In genomic region chr1:95086949-95087533, GRCh38 we compare ENCODE assay signal across 9 cellular contexts. TPM values are rescaled to one million over a fixed set of nuclear protein-coding genes. Genes with fewer than 3 reads are reported as not detected.
A peak's percentile ranks its signal among the peaks of the same experiment; 100 is the strongest.
DNase-seq lines count a peak whose midpoint lies in the region; ATAC-seq and TF ChIP-seq lines count a peak whose summit lies in the region.
"Had no signal": no experiment of that assay in that cellular context is flagged by ENCODE, and none has a peak within 500 bp of the region (broad histone marks: within the 10 kb centered on the region; RNA-seq: fewer than 3 reads in every experiment).

No MANE protein-coding gene starts in this region.

- H3K4me3 ChIP-seq in AG04450 (ENCODE audit: low read depth, low read length) (peak overlapping the region; percentile 17; the same call in 1 of the 2 replicates), adrenal gland (no peak overlapping the region), kidney epithelial cell (ENCODE audit: low read depth, low read length) (no peak overlapping the region)
- H3K4me3 ChIP-seq: lung had no signal

- H3K36me3 ChIP-seq in adrenal gland (replicated peaks in 1 of 2) (no peaks in the 10 kb centered on the region), kidney epithelial cell (ENCODE audit: control insufficient read depth, insufficient read depth, low read length) (no peaks in the 10 kb centered on the region)

- CTCF ChIA-PET in AG04450 (lab: Charles Lee), result interaction anchor here (1.4 to 3.9 kb wide), 2 partner anchors 44 to 147 kb away, joined by 3 to 23 read pairs; partner anchors contain the start of gene RWDD3

- POLR2A ChIA-PET in AG04450 (lab: Yijun Ruan, JAX), result interaction anchor here (1.0 kb wide), 2 partner anchors 14 to 147 kb away, joined by 3 read pairs; partner anchors contain the start of gene ALG14

- DNase-seq in AG04450 (ENCODE audit: low read depth, low spot score) (peak; percentile 65), adrenal gland (peak in 5 of 7 donors; percentile 36 to 70 (median 59)), kidney epithelial cell (ENCODE audit: low read depth) (peak; percentile 65), NCI-H1417 treated with DMSO at 0.1 percent for 48 hours (lab: John Stamatoyannopoulos, UW) (no peak), NCI-H774 (lab: John Stamatoyannopoulos, UW) (no peak), hippocampal formation (lab: John Stamatoyannopoulos, UW) (no peak)

- WGBS in adrenal gland, 4 donors, result 20 to 23% (median 22%) methylated on average over 5 of the region's 5 CpGs

- peak overlapping the region; percentile 62 for H3K27ac ChIP-seq in AG04450 (ENCODE audit: low read depth, low read length)
- H3K27ac ChIP-seq in adrenal gland, result peak overlapping the region in 4 of 5 donors; percentile 52 to 78 (median 54)

- peaks cover 10 to 13% of the 10 kb centered on the region in 2 donors for H3K4me1 ChIP-seq in adrenal gland (replicated peaks in 1 of 2)

- peak in 1 of 2 donors; percentile 44 for TF ChIP-seq POLR2A in adrenal gland (IDR thresholded peaks at IDR 0.05)

- H3K9me3 ChIP-seq in AG04450 (ENCODE audit: control insufficient read depth, insufficient read depth, low read length) (peaks cover 15% of the 10 kb centered on the region), adrenal gland (replicated peaks in 1 of 3) (no peaks in the 10 kb centered on the region)

- intact Hi-C loops in adrenal gland (cut with DNase I), result loop anchor here in 1 of 2 donors (10.0 kb wide), 1 partner anchor 148 kb away; the partner anchor contains the start of gene RWDD3

- no peaks in the 10 kb centered on the region for H3K27me3 ChIP-seq in AG04450 (ENCODE audit: control insufficient read depth, insufficient read depth, low read length)
- H3K27me3 ChIP-seq in adrenal gland, result no peaks in the 10 kb centered on the region
- H3K27me3 ChIP-seq in kidney epithelial cell (ENCODE audit: control insufficient read depth, insufficient read depth, low read length), result no peaks in the 10 kb centered on the region

- ATAC-seq in HG02798 (IDR thresholded peaks at IDR 0.05; ENCODE audit: poor library complexity, unreplicated experiment) (peak; percentile 42), GM21825 (IDR thresholded peaks at IDR 0.05; ENCODE audit: unreplicated experiment) (no peak)

- no peak for TF ChIP-seq CTCF in AG04450 (IDR thresholded peaks at IDR 0.05; ENCODE audit: low read depth, low read length)
- no peak for TF ChIP-seq CTCF in adrenal gland (IDR thresholded peaks at IDR 0.05)
- no peak for TF ChIP-seq CTCF in kidney epithelial cell (IDR thresholded peaks at IDR 0.05; ENCODE audit: insufficient read depth, low read length, poor library complexity, severe bottlenecking)

RNA-seq across cellular contexts. Expression of gene ALG14, which starts 14.3 kb away (rescaled TPM):
- polyA plus RNA-seq in AG04450 (2011; rRNA removed) (2.6 and 3.1 TPM in 2 replicates), adrenal gland (10 to 100 TPM in 1 of 3 donors, 1 to 10 TPM in 2; 1.5 to 29.9 (median 3.0) TPM)
- polyA minus RNA-seq in AG04450 (2011; rRNA and poly(A)+ RNA removed), result 3.8 and 5.6 TPM in 2 replicates
- total RNA-seq in adrenal gland (10 to 100 TPM in 5 of 8 donors, 1 to 10 TPM in 3; 2.2 to 24.3 (median 14.3) TPM), kidney epithelial cell (0.92 and 1.0 TPM in 2 replicates)

RNA-seq across cellular contexts. Expression of gene TLCD4, which starts 30.1 kb away (rescaled TPM):
- polyA plus RNA-seq in AG04450 (2011; rRNA removed) (0.51 and 0.98 TPM in 2 replicates), adrenal gland (10 to 100 TPM in 1 of 3 donors, 1 to 10 TPM in 2; 1.6 to 14.3 (median 3.3) TPM)
- polyA minus RNA-seq in AG04450 (2011; rRNA and poly(A)+ RNA removed), result 0.28 and 0.52 TPM in 2 replicates
- total RNA-seq in adrenal gland (10 to 100 TPM; 15.4 to 41.3 (median 23.4) TPM), kidney epithelial cell (3.0 and 4.0 TPM in 2 replicates)

Comparison
In these comparisons a context has a peak if more than half of its experiments do, and no peak if none do; other contexts are left out.
1. DNase-seq: peak in AG04450 (single experiment), adrenal gland (5 of 7) and kidney epithelial cell (single experiment); none in NCI-H1417 treated with DMSO at 0.1 percent for 48 hours (single experiment), NCI-H774 (single experiment) and hippocampal formation (0 of 2).